Comparison of ENCODE assay signal across 1 cellular context in the genomic region with DNA sequence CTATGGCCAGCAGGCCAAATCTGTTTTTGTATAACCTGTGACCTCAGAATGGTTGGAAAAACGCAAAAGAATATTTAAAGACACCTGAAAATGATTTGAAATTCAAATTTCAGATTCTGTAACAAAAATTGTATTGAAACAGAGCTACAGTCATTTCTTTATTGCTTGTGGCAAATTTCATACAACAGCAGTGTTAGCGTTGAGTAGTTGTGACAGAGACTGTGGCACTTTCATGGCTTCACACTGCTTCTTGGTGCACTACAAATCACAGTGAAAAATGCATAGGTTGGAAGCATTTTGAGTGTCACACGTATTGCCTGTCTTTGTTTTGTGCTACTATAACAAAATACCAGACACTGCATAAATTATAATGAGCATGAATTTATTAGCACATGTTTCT.
TF ChIP-seq lines count a peak whose summit lies in the region.

No MANE protein-coding gene starts in this region.

TF ChIP-seq in GM23338, 12 proteins besides CTCF, POLR2A, EP300 and RAD21 (continued from another document):
- TF ChIP-seq EZH2phosphoT487 (IDR thresholded peaks at IDR 0.05; ENCODE audit: unreplicated experiment), result no peak
- TF ChIP-seq POLR2AphosphoS5 (IDR thresholded peaks at IDR 0.05; ENCODE audit: low read depth), result no peak
- TF ChIP-seq NANOG (IDR thresholded peaks at IDR 0.05; ENCODE audit: borderline replicate concordance), result no peak
- no peak for TF ChIP-seq ZNF331 (CRISPR knock-in tag; IDR thresholded peaks at IDR 0.05; ENCODE audit: low read depth)
- TF ChIP-seq JUNB (IDR thresholded peaks at IDR 0.05; ENCODE audit: unreplicated experiment), result no peak
- TF ChIP-seq ETS1 (IDR thresholded peaks at IDR 0.05), result no peak
- no peak for TF ChIP-seq STAT1 (IDR thresholded peaks at IDR 0.05; ENCODE audit: unreplicated experiment)
- TF ChIP-seq EZH2 (IDR thresholded peaks at IDR 0.05; ENCODE audit: low read depth, unreplicated experiment), result no peak
- TF ChIP-seq ZNF114 (CRISPR knock-in tag; IDR thresholded peaks at IDR 0.05), result no peak
